In genomic region chr21:8194039-8194438, GRCh38 we compare ENCODE assay signal across 8 cellular contexts.
DNase-seq lines count a peak whose midpoint lies in the region; ATAC-seq lines count a peak whose summit lies in the region.
"Not testable (repeated sequence)": the region's sequence is repeated elsewhere in the genome, so short reads cannot be mapped to it uniquely, and the experiment has no call there.

No MANE protein-coding gene starts in this region.

- H3K4me1 Mint-ChIP-seq in stimulated activated naive B cell treated with anti-CD40 and anti-IgM and Interleukin-4, amounts not matched to agents 10 μg/mL and 1 μg/mL and 100 μg/mL, for 72 hours: not testable (repeated sequence)

- not testable (repeated sequence) for DNase-seq in activated naive CD4-positive, alpha-beta T cell treated with anti-CD3 and anti-CD28 coated beads, Interleukin-2, amount 50 U/mL, for 72 hours (ENCODE audit: low spot score in 2 of 2); left lobe of liver (ENCODE audit: low spot score); stimulated activated naive B cell treated with anti-CD40 and anti-IgM and Interleukin-4, amounts not matched to agents 10 μg/mL and 1 μg/mL and 100 μg/mL, for 72 hours

- not testable (repeated sequence) for H3K27me3 Mint-ChIP-seq in stimulated activated naive B cell treated with anti-CD40 and anti-IgM and Interleukin-4, amounts not matched to agents 10 μg/mL and 1 μg/mL and 100 μg/mL, for 72 hours

- not testable (repeated sequence) for H3K36me3 Mint-ChIP-seq in activated naive CD4-positive, alpha-beta T cell treated with anti-CD3 and anti-CD28 coated beads, Interleukin-2, amount 50 U/mL, for 72 hours; stimulated activated naive B cell treated with anti-CD40 and anti-IgM and Interleukin-4, amounts not matched to agents 10 μg/mL and 1 μg/mL and 100 μg/mL, for 72 hours

- ATAC-seq in GM18508 (IDR thresholded peaks at IDR 0.05; ENCODE audit: insufficient read depth, unreplicated experiment) (peak; percentile 52), GM21367 (IDR thresholded peaks at IDR 0.05; ENCODE audit: unreplicated experiment) (peak; percentile 65), HG02588 (IDR thresholded peaks at IDR 0.05; ENCODE audit: unreplicated experiment) (peak; percentile 76), HG03095 (IDR thresholded peaks at IDR 0.05; ENCODE audit: unreplicated experiment) (peak; percentile 60), HG03571 (IDR thresholded peaks at IDR 0.05; ENCODE audit: unreplicated experiment) (peak; percentile 52), left lobe of liver (peak; percentile 84)
- ATAC-seq in activated naive CD4-positive, alpha-beta T cell treated with anti-CD3 and anti-CD28 coated beads, Interleukin-2, amount 50 U/mL, for 72 hours: peak; percentile 56 to 75
- peak; percentile 78 to 84 for ATAC-seq in stimulated activated naive B cell treated with anti-CD40 and anti-IgM and Interleukin-4, amounts not matched to agents 10 μg/mL and 1 μg/mL and 100 μg/mL, for 72 hours (replicated peaks)

- H3K4me3 Mint-ChIP-seq in stimulated activated naive B cell treated with anti-CD40 and anti-IgM and Interleukin-4, amounts not matched to agents 10 μg/mL and 1 μg/mL and 100 μg/mL, for 72 hours: not testable (repeated sequence)

- H3K9me3 Mint-ChIP-seq in activated naive CD4-positive, alpha-beta T cell treated with anti-CD3 and anti-CD28 coated beads, Interleukin-2, amount 50 U/mL, for 72 hours; stimulated activated naive B cell treated with anti-CD40 and anti-IgM and Interleukin-4, amounts not matched to agents 10 μg/mL and 1 μg/mL and 100 μg/mL, for 72 hours: not testable (repeated sequence)

- H3K27ac Mint-ChIP-seq in activated naive CD4-positive, alpha-beta T cell treated with anti-CD3 and anti-CD28 coated beads, Interleukin-2, amount 50 U/mL, for 72 hours; stimulated activated naive B cell treated with anti-CD40 and anti-IgM and Interleukin-4, amounts not matched to agents 10 μg/mL and 1 μg/mL and 100 μg/mL, for 72 hours: not testable (repeated sequence)
